In the genomic region with DNA sequence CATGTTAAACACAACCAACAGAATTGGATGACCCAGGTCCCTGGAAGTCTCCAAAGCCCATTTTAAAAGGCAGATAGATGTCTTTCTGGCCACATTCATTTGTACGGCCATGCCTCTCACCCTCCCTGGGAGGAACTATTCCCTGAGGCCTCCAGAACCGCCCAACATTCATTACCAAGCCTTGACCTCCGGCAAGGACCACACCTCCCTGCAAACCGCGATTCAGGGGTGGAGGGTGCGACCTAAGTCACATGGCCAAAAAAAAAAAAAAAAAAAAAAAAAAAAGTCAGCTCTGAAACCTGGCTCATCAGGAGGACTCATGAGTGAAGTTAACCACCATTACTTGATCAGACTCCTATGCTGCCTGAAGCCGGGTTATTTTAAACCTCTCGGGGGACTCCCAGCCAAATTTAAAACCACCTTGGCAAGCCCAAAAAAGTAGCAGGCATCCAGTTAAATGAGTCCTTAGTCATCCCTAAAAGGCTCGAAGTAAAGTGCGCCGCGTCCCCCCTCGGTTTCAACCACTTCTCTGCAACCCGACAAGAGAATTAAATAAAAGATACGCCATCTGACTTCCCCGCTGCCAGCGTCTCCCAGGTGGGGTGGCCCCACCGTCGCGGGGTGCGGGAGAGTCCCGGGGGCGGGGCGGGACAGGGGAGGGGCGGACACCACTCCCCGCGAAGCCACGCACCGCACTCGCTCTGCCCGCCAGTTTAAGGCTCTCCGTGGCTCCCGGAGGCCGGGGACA, we compare ENCODE assay signal across 8 cellular contexts. TPM values are rescaled to one million over a fixed set of nuclear protein-coding genes. Genes with fewer than 3 reads are reported as not detected.
DNase-seq lines count a peak whose midpoint lies in the region; ATAC-seq and TF ChIP-seq lines count a peak whose summit lies in the region.

No MANE protein-coding gene starts in this region.

- no peak for TF ChIP-seq EP300 in sigmoid colon (IDR thresholded peaks at IDR 0.05)

- H3K36me3 ChIP-seq in sigmoid colon = peaks cover 0 to 12% (median 2%) of the 10 kb centered on the region in 4 donors

- peaks cover 0 to 55% (median 49%) of the 10 kb centered on the region in 4 donors for H3K4me1 ChIP-seq in sigmoid colon

- H3K4me3 ChIP-seq in sigmoid colon = peak overlapping the region; percentile 79 to 96 (median 84)

- ATAC-seq in HG03175 (IDR thresholded peaks at IDR 0.05; ENCODE audit: unreplicated experiment) = peak; percentile 28

- 1% methylated on average over 34 of the region's 34 CpGs for WGBS in sigmoid colon, 2 donors

- TF ChIP-seq POLR2A in sigmoid colon (IDR thresholded peaks at IDR 0.05) = peak; percentile 23 to 50

- H3K27me3 ChIP-seq in sigmoid colon = no peaks in the 10 kb centered on the region

- no peaks in the 10 kb centered on the region for H3K9me3 ChIP-seq in sigmoid colon

- intact Hi-C loops in sigmoid colon (cut with DNase I) = loop anchor here (1.0 to 5.0 kb wide), 3 partner anchors 8 to 350 kb away; no protein-coding TSS in a partner anchor

- peak; percentile 33 to 37 for DNase-seq in NCI-H2081 (lab: John Stamatoyannopoulos, UW)
- no peak for DNase-seq in NCI-H2081 treated with DMSO at 0.1 percent for 48 hours (lab: John Stamatoyannopoulos, UW)
- DNase-seq in T-helper 1 cell = peak; percentile 64 to 75 (median 68)
- peak in 35 of 58 donors; percentile 16 to 73 (median 46) for DNase-seq in anterior cingulate cortex (lab: John Stamatoyannopoulos, UW)
- DNase-seq in hepatic stellate cell (ENCODE audit: low spot score) = peak; percentile 79
- DNase-seq in sigmoid colon = peak; percentile 89
- no peak for DNase-seq in NCI-H1436 (lab: John Stamatoyannopoulos, UW)

- no peak for TF ChIP-seq CTCF in sigmoid colon (IDR thresholded peaks at IDR 0.05)

- peak overlapping the region; percentile 98 to 100 (median 99) for H3K27ac ChIP-seq in sigmoid colon

RNA-seq across cellular contexts. Expression of a gene that starts 2.4 kb away (rescaled TPM):
- total RNA-seq in sigmoid colon = 100 to 1,000 TPM; 120 to 184 (median 159) TPM
- 10 to 100 TPM; 20.4 to 23.7 (median 22.0) TPM for polyA plus RNA-seq in sigmoid colon

Comparison
In these comparisons a context has a peak if more than half of its experiments do, and no peak if none do; other contexts are left out.
1. DNase-seq: peak in NCI-H2081 (2 of 2), T-helper 1 cell (5 of 5), anterior cingulate cortex (35 of 58), hepatic stellate cell (single experiment) and sigmoid colon (single experiment); none in NCI-H2081 treated with DMSO at 0.1 percent for 48 hours (single experiment) and NCI-H1436 (single experiment).